ENCODE assay signal across 15 cellular contexts in the genomic region with DNA sequence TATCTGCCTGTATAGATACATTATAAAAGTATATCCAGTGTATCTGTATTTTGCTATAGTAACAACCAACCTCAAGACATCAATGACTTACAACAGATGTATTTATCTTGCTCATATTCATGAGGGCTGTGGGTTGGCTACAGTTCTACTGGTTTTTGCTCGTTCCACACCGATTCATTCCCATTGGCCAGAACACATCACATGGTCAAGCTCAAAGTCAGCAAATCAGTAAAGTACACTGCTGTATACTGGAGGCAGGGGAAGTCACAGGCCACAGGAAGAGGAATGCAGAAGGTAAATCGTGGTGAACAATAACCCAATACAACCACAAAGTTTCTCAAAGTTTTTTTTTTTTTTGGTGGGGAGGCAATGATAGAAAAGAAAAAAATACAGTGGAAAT.
DNase-seq lines count a peak whose midpoint lies in the region; ATAC-seq, FAIRE-seq and TF ChIP-seq lines count a peak whose summit lies in the region.
"Had no signal": no experiment of that assay in that cellular context is flagged by ENCODE, and none has a peak within 500 bp of the region (broad histone marks: within the 10 kb centered on the region; RNA-seq: fewer than 3 reads in every experiment).

No MANE protein-coding gene starts in this region.

- H3K4me3 ChIP-seq in HepG2 (replicated peaks in 1 of 3; ENCODE audit: insufficient read depth in 1 of 3, low read depth in 2 of 3, low read length in 3 of 3) (no peak overlapping the region), right lobe of liver (no peak overlapping the region)
- H3K4me3 ChIP-seq: BLaER1, GM23248 had no signal

- H3K36me3 Mint-ChIP-seq in WTC11 (no peaks in the 10 kb centered on the region), memory B cell (no peaks in the 10 kb centered on the region)
- H3K36me3 Mint-ChIP-seq in activated CD8-positive, alpha-beta memory T cell treated with anti-CD3 and anti-CD28 coated beads, Interleukin-2, amount 10 ng/mL, durations not matched to agents 7 days and 5 days = no peaks in the 10 kb centered on the region
- H3K36me3 Mint-ChIP-seq: CD8-positive, alpha-beta memory T cell had no signal

- H3K9me3 ChIP-seq in HepG2 (ENCODE audit: low read length) = no peaks in the 10 kb centered on the region
- H3K9me3 ChIP-seq in right lobe of liver = no peaks in the 10 kb centered on the region
- H3K9me3 ChIP-seq: BLaER1, Caco-2 had no signal

- intact Hi-C loops in HepG2 (cut with micrococcal nuclease; ENCODE audit: unreplicated experiment) (no loop called here), right lobe of liver (cut with DNase I) (no loop called here)

- TF ChIP-seq POLR2A in HepG2 (IDR thresholded peaks at IDR 0.05; ENCODE audit: insufficient read depth in 1 of 2, low read depth in 2 of 2, low read length in 2 of 2) (no peak), right lobe of liver (IDR thresholded peaks at IDR 0.05) (no peak)

- no peak overlapping the region for H3K27ac ChIP-seq in HepG2 (ENCODE audit: extremely low read length, insufficient read depth, low read length)
- no peak overlapping the region for H3K27ac ChIP-seq in right lobe of liver
- H3K27ac ChIP-seq: 22Rv1, BLaER1, GM23248 had no signal

- CTCF ChIA-PET in HepG2 (lab: Yijun Ruan, JAX; ENCODE audit: low intra/inter-chr PET ratio, low total read pairs) = no interaction called here
- CTCF ChIA-PET in WTC11 (lab: Charles Lee) = interaction anchor here (0.6 kb wide), 1 partner anchor 22 kb away, joined by 4 read pairs; no protein-coding TSS in a partner anchor
- CTCF ChIA-PET in activated CD8-positive, alpha-beta memory T cell treated with anti-CD3 and anti-CD28 coated beads, Interleukin-2, amount 10 ng/mL, durations not matched to agents 7 days and 5 days (lab: Charles Lee) = no interaction called here

- DNase-seq in HepG2 (ENCODE audit: low spot score) = no peak
- DNase-seq in right lobe of liver = no peak
- no peak for DNase-seq in WTC11 (ENCODE audit: low spot score)
- no peak for DNase-seq in memory B cell (ENCODE audit: low spot score in 2 of 2)
- no peak for DNase-seq in activated CD8-positive, alpha-beta memory T cell treated with anti-CD3 and anti-CD28 coated beads, Interleukin-2, amount 10 ng/mL, durations not matched to agents 7 days and 5 days
- DNase-seq in cortex of kidney (lab: John Stamatoyannopoulos, UW) = no peak
- DNase-seq: Caco-2; CD8-positive, alpha-beta memory T cell; GM23248; H7; KG1 had no signal

- H3K4me2 ChIP-seq in HepG2 (ENCODE audit: low read depth, low read length) = no peak overlapping the region
- H3K4me2 ChIP-seq: BLaER1 had no signal

- no peak overlapping the region for H2AFZ ChIP-seq in HepG2 (ENCODE audit: low read length)
- H2AFZ ChIP-seq: GM23248 had no signal

- ATAC-seq in HepG2 (no peak), right lobe of liver (no peak), WTC11 (no peak), memory B cell (ENCODE audit: low read depth) (peak; percentile 24), HG03108 (IDR thresholded peaks at IDR 0.05; ENCODE audit: unreplicated experiment) (no peak)
- no peak for ATAC-seq in activated CD8-positive, alpha-beta memory T cell treated with anti-CD3 and anti-CD28 coated beads, Interleukin-2, amount 10 ng/mL, durations not matched to agents 7 days and 5 days

- in situ Hi-C loops in HepG2 (cut with HindIII; ENCODE audit: extremely low pct_ligation_motif_present, low pct_unique_long_range_greater_than_20kb) = no loop called here

- H3K4me3 Mint-ChIP-seq in WTC11 = no peak overlapping the region
- H3K4me3 Mint-ChIP-seq in memory B cell = no peak overlapping the region
- no peak overlapping the region for H3K4me3 Mint-ChIP-seq in activated CD8-positive, alpha-beta memory T cell treated with anti-CD3 and anti-CD28 coated beads, Interleukin-2, amount 10 ng/mL, durations not matched to agents 7 days and 5 days
- H3K4me3 Mint-ChIP-seq: CD8-positive, alpha-beta memory T cell had no signal

- H3K36me3 ChIP-seq in HepG2 (replicated peaks in 1 of 2; ENCODE audit: control insufficient read depth in 1 of 2, insufficient read depth in 2 of 2, low read length in 2 of 2) = no peaks in the 10 kb centered on the region
- no peaks in the 10 kb centered on the region for H3K36me3 ChIP-seq in right lobe of liver
- H3K36me3 ChIP-seq: BLaER1 had no signal

- H3K4me1 ChIP-seq in HepG2 (ENCODE audit: insufficient read depth, low read length) (peaks cover 26% of the 10 kb centered on the region), right lobe of liver (no peaks in the 10 kb centered on the region)
- H3K4me1 ChIP-seq: Caco-2 had no signal

- 38% methylated on average over 3 of the region's 3 CpGs for WGBS in HepG2 (ENCODE audit: low lambda C conversion rate)
- 63% methylated on average over 3 of the region's 3 CpGs for WGBS in right lobe of liver (ENCODE audit: insufficient coverage, low coverage, low lambda C conversion rate, missing lambda C conversion rate)

- no peaks in the 10 kb centered on the region for H3K79me2 ChIP-seq in HepG2 (ENCODE audit: insufficient read depth, low read length)

- H3K27me3 ChIP-seq in HepG2 (ENCODE audit: control insufficient read depth in 1 of 2, insufficient read depth in 2 of 2, low read length in 2 of 2) (no peaks in the 10 kb centered on the region), right lobe of liver (peaks cover 0 to 4% of the 10 kb centered on the region in 2 donors)

- H3K27me3 Mint-ChIP-seq in WTC11 (ENCODE audit: low read depth) (peaks cover 49% of the 10 kb centered on the region), memory B cell (peaks cover 4% of the 10 kb centered on the region)
- peaks cover 67% of the 10 kb centered on the region for H3K27me3 Mint-ChIP-seq in activated CD8-positive, alpha-beta memory T cell treated with anti-CD3 and anti-CD28 coated beads, Interleukin-2, amount 10 ng/mL, durations not matched to agents 7 days and 5 days

- H3K9me3 Mint-ChIP-seq in WTC11 (peaks cover 6% of the 10 kb centered on the region; the same call in 1 of the 2 replicates), memory B cell (no peaks in the 10 kb centered on the region)
- no peaks in the 10 kb centered on the region for H3K9me3 Mint-ChIP-seq in activated CD8-positive, alpha-beta memory T cell treated with anti-CD3 and anti-CD28 coated beads, Interleukin-2, amount 10 ng/mL, durations not matched to agents 7 days and 5 days (ENCODE audit: low read depth)

- TF ChIP-seq CTCF in HepG2 (CRISPR knock-in tag; IDR thresholded peaks at IDR 0.05) (no peak), right lobe of liver (IDR thresholded peaks at IDR 0.05) (no peak), WTC11 (IDR thresholded peaks at IDR 0.05) (no peak)

- POLR2A ChIA-PET in HepG2 (lab: Yijun Ruan, JAX) = no interaction called here
- POLR2A ChIA-PET in WTC11 (lab: Charles Lee) = no interaction called here

- TF ChIP-seq EP300 in HepG2 (IDR thresholded peaks at IDR 0.05; ENCODE audit: low read depth in 2 of 2, low read length in 2 of 2) (no peak), HepG2 (CRISPR knock-in tag; IDR thresholded peaks at IDR 0.05; ENCODE audit: borderline replicate concordance) (no peak)

- no TSS peak for BruUV-seq in HepG2 (replicated peaks; lab: Mats Ljungman, UMichigan)

- H3K27ac Mint-ChIP-seq in WTC11 (no peak overlapping the region), memory B cell (no peak overlapping the region)
- no peak overlapping the region for H3K27ac Mint-ChIP-seq in activated CD8-positive, alpha-beta memory T cell treated with anti-CD3 and anti-CD28 coated beads, Interleukin-2, amount 10 ng/mL, durations not matched to agents 7 days and 5 days
- H3K27ac Mint-ChIP-seq: CD8-positive, alpha-beta memory T cell had no signal

- FAIRE-seq in HepG2 (lab: Jason Lieb, UNC) = no peak
- FAIRE-seq: GM12891 had no signal

- H3K4me1 Mint-ChIP-seq in WTC11 = peaks cover 21% of the 10 kb centered on the region
- H3K4me1 Mint-ChIP-seq in memory B cell = peaks cover 5% of the 10 kb centered on the region
- peaks cover 6% of the 10 kb centered on the region for H3K4me1 Mint-ChIP-seq in activated CD8-positive, alpha-beta memory T cell treated with anti-CD3 and anti-CD28 coated beads, Interleukin-2, amount 10 ng/mL, durations not matched to agents 7 days and 5 days

- TF ChIP-seq RAD21 in HepG2 (CRISPR knock-in tag; IDR thresholded peaks at IDR 0.05) = no peak

- no peaks in the 10 kb centered on the region for H4K20me1 ChIP-seq in HepG2 (ENCODE audit: insufficient read depth, low read length)
- H4K20me1 ChIP-seq: BLaER1 had no signal

- no peak overlapping the region for H3K9ac ChIP-seq in HepG2 (ENCODE audit: insufficient read depth, low read depth, low read length)
- H3K9ac ChIP-seq: BLaER1, GM23248 had no signal

TF ChIP-seq in HepG2, 621 proteins besides CTCF, POLR2A, EP300 and RAD21:
- TF ChIP-seq NFYC (CRISPR knock-in tag; IDR thresholded peaks at IDR 0.05) = 0 out of 2 replicates have a peak, but pooled peaks have one; percentile 31
- TF ChIP-seq NFYB (CRISPR knock-in tag; IDR thresholded peaks at IDR 0.05) = peak; percentile 60
- no peak for TF ChIP-seq RFXAP (CRISPR knock-in tag; IDR thresholded peaks at IDR 0.05; ENCODE audit: borderline replicate concordance)

TF ChIP-seq in WTC11, 78 proteins besides CTCF, POLR2A, EP300 and RAD21 (continues in another document):
- TF ChIP-seq ESRRA (CRISPR knock-in tag; IDR thresholded peaks at IDR 0.05; ENCODE audit: borderline replicate concordance) = no peak
- TF ChIP-seq ZNF671 (CRISPR knock-in tag; IDR thresholded peaks at IDR 0.05) = no peak
- no peak for TF ChIP-seq SMAD3 (CRISPR knock-in tag; IDR thresholded peaks at IDR 0.05; ENCODE audit: borderline replicate concordance)
- TF ChIP-seq ZNF263 (CRISPR knock-in tag; IDR thresholded peaks at IDR 0.05; ENCODE audit: low read depth) = no peak
- TF ChIP-seq, protein P1, sequence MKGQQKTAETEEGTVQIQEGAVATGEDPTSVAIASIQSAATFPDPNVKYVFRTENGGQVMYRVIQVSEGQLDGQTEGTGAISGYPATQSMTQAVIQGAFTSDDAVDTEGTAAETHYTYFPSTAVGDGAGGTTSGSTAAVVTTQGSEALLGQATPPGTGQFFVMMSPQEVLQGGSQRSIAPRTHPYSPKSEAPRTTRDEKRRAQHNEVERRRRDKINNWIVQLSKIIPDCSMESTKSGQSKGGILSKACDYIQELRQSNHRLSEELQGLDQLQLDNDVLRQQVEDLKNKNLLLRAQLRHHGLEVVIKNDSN (CRISPR knock-in tag; IDR thresholded peaks at IDR 0.05) = peak; percentile 24; the same call in 1 of the 2 replicates
- TF ChIP-seq GTF2I (CRISPR knock-in tag; conservative IDR thresholded peaks at IDR 0.05) = no peak
- TF ChIP-seq MXD4 (CRISPR knock-in tag; IDR thresholded peaks at IDR 0.05; ENCODE audit: borderline replicate concordance) = no peak
